ENCODE assay signal across 26 cellular contexts in genomic region chr6:152118224-152118623, GRCh38.
"Had no signal": no experiment of that assay in that cellular context is flagged by ENCODE, and none has a peak within 500 bp of the region (broad histone marks: within the 10 kb centered on the region; RNA-seq: fewer than 3 reads in every experiment).

No MANE protein-coding gene starts in this region.

- H3K27me3 Mint-ChIP-seq: activated CD8-positive, alpha-beta memory T cell treated with anti-CD3 and anti-CD28 coated beads, Interleukin-2, amount 10 ng/mL, durations not matched to agents 7 days and 5 days; activated naive CD8-positive, alpha-beta T cell; central memory CD8-positive, alpha-beta T cell; stimulated activated naive CD8-positive, alpha-beta T cell treated with anti-CD3 and anti-CD28 coated beads, Interleukin-15, Interleukin-2, amounts not matched to agents 100 ng/mL and 50 ng/mL, for 24 hours had no signal

- ATAC-seq: activated CD8-positive, alpha-beta memory T cell treated with anti-CD3 and anti-CD28 coated beads, Interleukin-2, amount 10 ng/mL, durations not matched to agents 7 days and 5 days; gastrocnemius medialis had no signal

- H3K4me3 ChIP-seq: gastrocnemius medialis, left ventricle myocardium inferior, lung, pancreas, prostate gland, skin epidermis, thoracic aorta, vagina had no signal

- H3K27me3 ChIP-seq: gastrocnemius medialis, pancreas, vagina had no signal

- H3K4me1 ChIP-seq: prostate gland had no signal

- H3K27ac Mint-ChIP-seq: activated CD8-positive, alpha-beta memory T cell treated with anti-CD3 and anti-CD28 coated beads, Interleukin-2, amount 10 ng/mL, durations not matched to agents 7 days and 5 days; activated CD8-positive, alpha-beta T cell treated with anti-CD3 and anti-CD28 coated beads, Interleukin-2, amount 10 ng/mL, durations not matched to agents 7 days and 5 days; activated naive CD8-positive, alpha-beta T cell; stimulated activated naive CD8-positive, alpha-beta T cell treated with anti-CD3 and anti-CD28 coated beads, Interleukin-15, Interleukin-2, amounts not matched to agents 100 ng/mL and 50 ng/mL, for 24 hours had no signal

- DNase-seq: activated CD4-positive, CD25-positive, alpha-beta regulatory T cell treated with anti-CD3 and anti-CD28 coated beads, Interleukin-2, amount 50 U/mL, for 72 hours; activated CD8-positive, alpha-beta memory T cell treated with anti-CD3 and anti-CD28 coated beads, Interleukin-2, amount 10 ng/mL, durations not matched to agents 7 days and 5 days; activated CD8-positive, alpha-beta T cell treated with anti-CD3 and anti-CD28 coated beads, Interleukin-2, amount 10 ng/mL, durations not matched to agents 7 days and 5 days; activated effector memory CD4-positive, alpha-beta T cell treated with Interleukin-2 at 50 U/mL for 16 hours; activated naive CD4-positive, alpha-beta T cell treated with Interleukin-2 at 50 U/mL for 16 hours; anterior cingulate cortex; effector CD8-positive, alpha-beta T cell; erythroblast; gastrocnemius medialis; glutamatergic neuron; islet precursor cell; left ventricle myocardium inferior; mesendoderm; nucleus accumbens; pancreas; retina; stimulated activated CD4-positive, alpha-beta T cell treated with anti-CD3 and anti-CD28 coated beads, Interleukin-12 subunit alpha, Interleukin-12 subunit beta, amount 100 ng/mL, for 4 hours; stimulated activated CD4-positive, alpha-beta T cell treated with anti-CD3 and anti-CD28 coated beads, Interleukin-4, amount 100 ng/mL, for 1 hour had no signal

- H3K27ac ChIP-seq: left ventricle myocardium inferior, pancreas, prostate gland, thoracic aorta, vagina had no signal

- H3K4me3 Mint-ChIP-seq: activated CD8-positive, alpha-beta memory T cell treated with anti-CD3 and anti-CD28 coated beads, Interleukin-2, amount 10 ng/mL, durations not matched to agents 7 days and 5 days; activated CD8-positive, alpha-beta T cell treated with anti-CD3 and anti-CD28 coated beads, Interleukin-2, amount 10 ng/mL, durations not matched to agents 7 days and 5 days; activated naive CD8-positive, alpha-beta T cell; central memory CD8-positive, alpha-beta T cell; stimulated activated naive CD8-positive, alpha-beta T cell treated with anti-CD3 and anti-CD28 coated beads, Interleukin-15, Interleukin-2, amounts not matched to agents 100 ng/mL and 50 ng/mL, for 24 hours had no signal

- H3K36me3 ChIP-seq: prostate gland had no signal

- H3K9me3 ChIP-seq: gastrocnemius medialis, left ventricle myocardium inferior, pancreas, prostate gland, thoracic aorta, vagina had no signal
